1 cellular context compared by ENCODE assay signal in the genomic region with DNA sequence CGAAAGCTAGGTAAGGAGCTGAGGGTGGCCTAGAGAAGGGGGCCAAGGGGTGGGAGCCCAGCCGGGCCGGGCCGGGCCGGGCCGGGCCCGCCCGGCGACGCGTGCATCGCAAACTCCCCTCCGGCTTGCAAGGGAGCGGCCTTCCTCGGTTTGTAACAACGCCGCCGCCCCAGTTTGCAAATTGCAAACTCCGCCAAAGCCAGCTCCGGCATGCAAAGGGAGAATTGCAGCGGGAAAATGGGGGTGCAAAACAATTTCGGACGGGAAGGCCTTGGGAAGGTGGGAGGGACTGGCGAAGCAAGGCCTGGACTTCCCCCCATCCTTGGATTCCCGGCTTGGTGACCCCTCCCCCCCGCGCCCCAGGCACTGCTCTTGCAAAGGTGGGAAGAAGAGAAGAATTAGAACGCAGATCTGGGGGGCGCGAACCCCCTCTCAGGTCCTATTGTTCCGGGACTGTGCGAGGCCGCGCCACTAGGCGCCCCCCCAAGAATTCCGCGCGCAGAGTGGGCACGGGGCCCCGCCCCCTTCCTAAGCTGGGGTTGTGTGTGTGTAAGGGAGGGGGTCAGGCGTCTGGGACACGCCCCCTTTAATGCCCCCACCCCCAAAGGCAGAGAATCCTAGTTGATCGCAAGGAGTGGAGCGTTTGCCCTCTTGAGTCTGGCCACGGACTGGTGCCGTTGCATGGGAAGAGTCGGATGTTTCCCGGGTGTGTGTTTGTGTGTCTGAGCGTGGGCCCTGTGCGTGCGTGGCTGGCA.
TF ChIP-seq lines count a peak whose summit lies in the region.

No MANE protein-coding gene starts in this region.

TF ChIP-seq in H1, 55 proteins besides CTCF, POLR2A, EP300 and RAD21:
- TF ChIP-seq TEAD4 (IDR thresholded peaks at IDR 0.05; ENCODE audit: low read depth, low read length) (0 out of 2 replicates have a peak, but pooled peaks have one; percentile 16), CEBPB (IDR thresholded peaks at IDR 0.05; ENCODE audit: low read depth, low read length) (no peak), SUZ12 (IDR thresholded peaks at IDR 0.05; ENCODE audit: low read length) (peak; percentile 13; the same call in 1 of the 2 replicates), SAP30 (IDR thresholded peaks at IDR 0.05; ENCODE audit: insufficient read depth, insufficient replicate concordance, low read length) (peak; percentile 14), TAF7 (optimal IDR thresholded peaks at IDR 0.05; ENCODE audit: borderline replicate concordance, low read depth, low read length) (no peak), CHD1 (IDR thresholded peaks at IDR 0.05; ENCODE audit: low read depth, low read length) (no peak), BACH1 (IDR thresholded peaks at IDR 0.05; ENCODE audit: low read length) (peak; percentile 22; the same call in 1 of the 2 replicates), SP1 (IDR thresholded peaks at IDR 0.05; ENCODE audit: low read depth, low read length) (no peak), YY1 (IDR thresholded peaks at IDR 0.05; ENCODE audit: low read depth, low read length) (no peak), EGR1 (IDR thresholded peaks at IDR 0.05; ENCODE audit: borderline replicate concordance, low read depth, low read length) (no peak), TAF1 (IDR thresholded peaks at IDR 0.05; ENCODE audit: low read depth, low read length) (no peak; the same call in 1 of the 2 replicates), HDAC2 (IDR thresholded peaks at IDR 0.05; ENCODE audit: borderline replicate concordance in 1 of 2, low read depth in 2 of 2, low read length in 2 of 2) (peak in 1 of 2 experiments; percentile 71; a peak in 1 of 4 replicates), HDAC6 (IDR thresholded peaks at IDR 0.05; ENCODE audit: low read depth, low read length) (no peak), TBP (IDR thresholded peaks at IDR 0.05; ENCODE audit: low read depth, low read length) (peak; percentile 11; the same call in 1 of the 2 replicates), CHD2 (IDR thresholded peaks at IDR 0.05; ENCODE audit: low read length) (no peak), POU5F1 (IDR thresholded peaks at IDR 0.05; ENCODE audit: low read depth, low read length) (no peak), GABPA (IDR thresholded peaks at IDR 0.05; ENCODE audit: borderline replicate concordance, insufficient read depth, low read length) (no peak), RBBP5 (IDR thresholded peaks at IDR 0.05; ENCODE audit: borderline replicate concordance, low read depth, low read length) (0 out of 2 replicates have a peak, but pooled peaks have one; percentile 18), TCF12 (IDR thresholded peaks at IDR 0.05; ENCODE audit: low read depth, low read length) (no peak), SP4 (IDR thresholded peaks at IDR 0.05; ENCODE audit: low read length) (0 out of 2 replicates have a peak, but pooled peaks have one; percentile 43), RXRA (IDR thresholded peaks at IDR 0.05; ENCODE audit: insufficient read depth, low read depth, low read length) (no peak), EZH2 (IDR thresholded peaks at IDR 0.05; ENCODE audit: low read depth, low read length, severe bottlenecking) (no peak), SRF (IDR thresholded peaks at IDR 0.05; ENCODE audit: low read depth, low read length) (no peak), SIN3A (conservative IDR thresholded peaks at IDR 0.05 in 1 of 2, IDR thresholded peaks at IDR 0.05 in 1 of 2; ENCODE audit: low read depth in 1 of 2, low read length in 2 of 2) (peak in 1 of 2 experiments; percentile 86; a peak in 2 of 4 replicates), KDM4A (IDR thresholded peaks at IDR 0.05; ENCODE audit: low read depth, low read length, severe bottlenecking) (peak; percentile 15), BRCA1 (IDR thresholded peaks at IDR 0.05; ENCODE audit: low read depth, low read length) (no peak), KDM5A (IDR thresholded peaks at IDR 0.05; ENCODE audit: low read length) (no peak), GTF2F1 (IDR thresholded peaks at IDR 0.05; ENCODE audit: borderline replicate concordance, low read depth, low read length) (no peak), MAFK (IDR thresholded peaks at IDR 0.05; ENCODE audit: low read depth, low read length) (no peak), ZNF274 (IDR thresholded peaks at IDR 0.05; ENCODE audit: borderline replicate concordance, extremely low read depth, low read length) (no peak), NANOG (IDR thresholded peaks at IDR 0.05; ENCODE audit: insufficient read depth, low read depth, low read length, poor library complexity, severe bottlenecking) (no peak), POLR2AphosphoS5 (IDR thresholded peaks at IDR 0.05; ENCODE audit: low read depth, low read length) (no peak; the same call in 1 of the 2 replicates), KDM1A (IDR thresholded peaks at IDR 0.05; ENCODE audit: borderline replicate concordance, low read length) (no peak), CBX8 (IDR thresholded peaks at IDR 0.05; ENCODE audit: borderline replicate concordance, low read depth, low read length) (no peak), SIRT6 (IDR thresholded peaks at IDR 0.05; ENCODE audit: low read length) (no peak), CREB1 (IDR thresholded peaks at IDR 0.05) (peak; percentile 20; the same call in 1 of the 2 replicates), JUND (IDR thresholded peaks at IDR 0.05; ENCODE audit: low read length) (no peak), NRF1 (IDR thresholded peaks at IDR 0.05; ENCODE audit: low read depth, low read length) (no peak), JUN (IDR thresholded peaks at IDR 0.05; ENCODE audit: low read depth, low read length) (no peak)
- TF ChIP-seq, protein P1, sequence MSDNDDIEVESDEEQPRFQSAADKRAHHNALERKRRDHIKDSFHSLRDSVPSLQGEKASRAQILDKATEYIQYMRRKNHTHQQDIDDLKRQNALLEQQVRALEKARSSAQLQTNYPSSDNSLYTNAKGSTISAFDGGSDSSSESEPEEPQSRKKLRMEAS (IDR thresholded peaks at IDR 0.05) = peak; percentile 7; the same call in 1 of the 2 replicates
- TF ChIP-seq, protein P2, sequence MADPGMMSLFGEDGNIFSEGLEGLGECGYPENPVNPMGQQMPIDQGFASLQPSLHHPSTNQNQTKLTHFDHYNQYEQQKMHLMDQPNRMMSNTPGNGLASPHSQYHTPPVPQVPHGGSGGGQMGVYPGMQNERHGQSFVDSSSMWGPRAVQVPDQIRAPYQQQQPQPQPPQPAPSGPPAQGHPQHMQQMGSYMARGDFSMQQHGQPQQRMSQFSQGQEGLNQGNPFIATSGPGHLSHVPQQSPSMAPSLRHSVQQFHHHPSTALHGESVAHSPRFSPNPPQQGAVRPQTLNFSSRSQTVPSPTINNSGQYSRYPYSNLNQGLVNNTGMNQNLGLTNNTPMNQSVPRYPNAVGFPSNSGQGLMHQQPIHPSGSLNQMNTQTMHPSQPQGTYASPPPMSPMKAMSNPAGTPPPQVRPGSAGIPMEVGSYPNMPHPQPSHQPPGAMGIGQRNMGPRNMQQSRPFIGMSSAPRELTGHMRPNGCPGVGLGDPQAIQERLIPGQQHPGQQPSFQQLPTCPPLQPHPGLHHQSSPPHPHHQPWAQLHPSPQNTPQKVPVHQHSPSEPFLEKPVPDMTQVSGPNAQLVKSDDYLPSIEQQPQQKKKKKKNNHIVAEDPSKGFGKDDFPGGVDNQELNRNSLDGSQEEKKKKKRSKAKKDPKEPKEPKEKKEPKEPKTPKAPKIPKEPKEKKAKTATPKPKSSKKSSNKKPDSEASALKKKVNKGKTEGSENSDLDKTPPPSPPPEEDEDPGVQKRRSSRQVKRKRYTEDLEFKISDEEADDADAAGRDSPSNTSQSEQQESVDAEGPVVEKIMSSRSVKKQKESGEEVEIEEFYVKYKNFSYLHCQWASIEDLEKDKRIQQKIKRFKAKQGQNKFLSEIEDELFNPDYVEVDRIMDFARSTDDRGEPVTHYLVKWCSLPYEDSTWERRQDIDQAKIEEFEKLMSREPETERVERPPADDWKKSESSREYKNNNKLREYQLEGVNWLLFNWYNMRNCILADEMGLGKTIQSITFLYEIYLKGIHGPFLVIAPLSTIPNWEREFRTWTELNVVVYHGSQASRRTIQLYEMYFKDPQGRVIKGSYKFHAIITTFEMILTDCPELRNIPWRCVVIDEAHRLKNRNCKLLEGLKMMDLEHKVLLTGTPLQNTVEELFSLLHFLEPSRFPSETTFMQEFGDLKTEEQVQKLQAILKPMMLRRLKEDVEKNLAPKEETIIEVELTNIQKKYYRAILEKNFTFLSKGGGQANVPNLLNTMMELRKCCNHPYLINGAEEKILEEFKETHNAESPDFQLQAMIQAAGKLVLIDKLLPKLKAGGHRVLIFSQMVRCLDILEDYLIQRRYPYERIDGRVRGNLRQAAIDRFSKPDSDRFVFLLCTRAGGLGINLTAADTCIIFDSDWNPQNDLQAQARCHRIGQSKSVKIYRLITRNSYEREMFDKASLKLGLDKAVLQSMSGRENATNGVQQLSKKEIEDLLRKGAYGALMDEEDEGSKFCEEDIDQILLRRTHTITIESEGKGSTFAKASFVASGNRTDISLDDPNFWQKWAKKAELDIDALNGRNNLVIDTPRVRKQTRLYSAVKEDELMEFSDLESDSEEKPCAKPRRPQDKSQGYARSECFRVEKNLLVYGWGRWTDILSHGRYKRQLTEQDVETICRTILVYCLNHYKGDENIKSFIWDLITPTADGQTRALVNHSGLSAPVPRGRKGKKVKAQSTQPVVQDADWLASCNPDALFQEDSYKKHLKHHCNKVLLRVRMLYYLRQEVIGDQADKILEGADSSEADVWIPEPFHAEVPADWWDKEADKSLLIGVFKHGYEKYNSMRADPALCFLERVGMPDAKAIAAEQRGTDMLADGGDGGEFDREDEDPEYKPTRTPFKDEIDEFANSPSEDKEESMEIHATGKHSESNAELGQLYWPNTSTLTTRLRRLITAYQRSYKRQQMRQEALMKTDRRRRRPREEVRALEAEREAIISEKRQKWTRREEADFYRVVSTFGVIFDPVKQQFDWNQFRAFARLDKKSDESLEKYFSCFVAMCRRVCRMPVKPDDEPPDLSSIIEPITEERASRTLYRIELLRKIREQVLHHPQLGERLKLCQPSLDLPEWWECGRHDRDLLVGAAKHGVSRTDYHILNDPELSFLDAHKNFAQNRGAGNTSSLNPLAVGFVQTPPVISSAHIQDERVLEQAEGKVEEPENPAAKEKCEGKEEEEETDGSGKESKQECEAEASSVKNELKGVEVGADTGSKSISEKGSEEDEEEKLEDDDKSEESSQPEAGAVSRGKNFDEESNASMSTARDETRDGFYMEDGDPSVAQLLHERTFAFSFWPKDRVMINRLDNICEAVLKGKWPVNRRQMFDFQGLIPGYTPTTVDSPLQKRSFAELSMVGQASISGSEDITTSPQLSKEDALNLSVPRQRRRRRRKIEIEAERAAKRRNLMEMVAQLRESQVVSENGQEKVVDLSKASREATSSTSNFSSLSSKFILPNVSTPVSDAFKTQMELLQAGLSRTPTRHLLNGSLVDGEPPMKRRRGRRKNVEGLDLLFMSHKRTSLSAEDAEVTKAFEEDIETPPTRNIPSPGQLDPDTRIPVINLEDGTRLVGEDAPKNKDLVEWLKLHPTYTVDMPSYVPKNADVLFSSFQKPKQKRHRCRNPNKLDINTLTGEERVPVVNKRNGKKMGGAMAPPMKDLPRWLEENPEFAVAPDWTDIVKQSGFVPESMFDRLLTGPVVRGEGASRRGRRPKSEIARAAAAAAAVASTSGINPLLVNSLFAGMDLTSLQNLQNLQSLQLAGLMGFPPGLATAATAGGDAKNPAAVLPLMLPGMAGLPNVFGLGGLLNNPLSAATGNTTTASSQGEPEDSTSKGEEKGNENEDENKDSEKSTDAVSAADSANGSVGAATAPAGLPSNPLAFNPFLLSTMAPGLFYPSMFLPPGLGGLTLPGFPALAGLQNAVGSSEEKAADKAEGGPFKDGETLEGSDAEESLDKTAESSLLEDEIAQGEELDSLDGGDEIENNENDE (IDR thresholded peaks at IDR 0.05; ENCODE audit: insufficient replicate concordance, low read length) = no peak
- TF ChIP-seq, protein P3, sequence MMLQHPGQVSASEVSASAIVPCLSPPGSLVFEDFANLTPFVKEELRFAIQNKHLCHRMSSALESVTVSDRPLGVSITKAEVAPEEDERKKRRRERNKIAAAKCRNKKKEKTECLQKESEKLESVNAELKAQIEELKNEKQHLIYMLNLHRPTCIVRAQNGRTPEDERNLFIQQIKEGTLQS (IDR thresholded peaks at IDR 0.05; ENCODE audit: insufficient read depth, low read depth, low read length) = no peak
- TF ChIP-seq, protein P4, sequence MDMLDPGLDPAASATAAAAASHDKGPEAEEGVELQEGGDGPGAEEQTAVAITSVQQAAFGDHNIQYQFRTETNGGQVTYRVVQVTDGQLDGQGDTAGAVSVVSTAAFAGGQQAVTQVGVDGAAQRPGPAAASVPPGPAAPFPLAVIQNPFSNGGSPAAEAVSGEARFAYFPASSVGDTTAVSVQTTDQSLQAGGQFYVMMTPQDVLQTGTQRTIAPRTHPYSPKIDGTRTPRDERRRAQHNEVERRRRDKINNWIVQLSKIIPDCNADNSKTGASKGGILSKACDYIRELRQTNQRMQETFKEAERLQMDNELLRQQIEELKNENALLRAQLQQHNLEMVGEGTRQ (IDR thresholded peaks at IDR 0.05; ENCODE audit: low read length) = 0 out of 2 replicates have a peak, but pooled peaks have one; percentile 4
- TF ChIP-seq, protein P5, sequence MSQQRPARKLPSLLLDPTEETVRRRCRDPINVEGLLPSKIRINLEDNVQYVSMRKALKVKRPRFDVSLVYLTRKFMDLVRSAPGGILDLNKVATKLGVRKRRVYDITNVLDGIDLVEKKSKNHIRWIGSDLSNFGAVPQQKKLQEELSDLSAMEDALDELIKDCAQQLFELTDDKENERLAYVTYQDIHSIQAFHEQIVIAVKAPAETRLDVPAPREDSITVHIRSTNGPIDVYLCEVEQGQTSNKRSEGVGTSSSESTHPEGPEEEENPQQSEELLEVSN (IDR thresholded peaks at IDR 0.05) = no peak
- TF ChIP-seq, protein P6, sequence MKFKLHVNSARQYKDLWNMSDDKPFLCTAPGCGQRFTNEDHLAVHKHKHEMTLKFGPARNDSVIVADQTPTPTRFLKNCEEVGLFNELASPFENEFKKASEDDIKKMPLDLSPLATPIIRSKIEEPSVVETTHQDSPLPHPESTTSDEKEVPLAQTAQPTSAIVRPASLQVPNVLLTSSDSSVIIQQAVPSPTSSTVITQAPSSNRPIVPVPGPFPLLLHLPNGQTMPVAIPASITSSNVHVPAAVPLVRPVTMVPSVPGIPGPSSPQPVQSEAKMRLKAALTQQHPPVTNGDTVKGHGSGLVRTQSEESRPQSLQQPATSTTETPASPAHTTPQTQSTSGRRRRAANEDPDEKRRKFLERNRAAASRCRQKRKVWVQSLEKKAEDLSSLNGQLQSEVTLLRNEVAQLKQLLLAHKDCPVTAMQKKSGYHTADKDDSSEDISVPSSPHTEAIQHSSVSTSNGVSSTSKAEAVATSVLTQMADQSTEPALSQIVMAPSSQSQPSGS (IDR thresholded peaks at IDR 0.05; ENCODE audit: low read length) = 0 out of 2 replicates have a peak, but pooled peaks have one; percentile 12
